ENCODE assay signal across 10 cellular contexts in the genomic region with DNA sequence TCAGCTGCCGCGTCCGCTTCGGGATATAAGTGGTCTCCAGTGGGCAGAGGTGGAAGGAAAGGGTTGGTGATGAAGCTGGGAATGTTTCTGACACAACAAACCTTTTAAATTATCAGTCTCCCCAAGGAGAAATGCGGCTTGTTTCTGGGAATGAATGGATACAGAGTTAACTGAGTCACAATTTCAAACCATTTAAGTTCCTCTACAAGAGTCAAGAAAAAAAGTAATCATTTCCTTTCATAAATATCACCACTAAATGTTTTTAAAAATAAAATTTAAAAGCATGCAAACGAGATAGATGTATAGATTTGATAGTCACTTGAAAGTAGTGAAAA. TPM values are rescaled to one million over a fixed set of nuclear protein-coding genes. Genes with fewer than 3 reads are reported as not detected.
A peak's percentile ranks its signal among the peaks of the same experiment; 100 is the strongest.
DNase-seq lines count a peak whose midpoint lies in the region; ATAC-seq and TF ChIP-seq lines count a peak whose summit lies in the region.
"Had no signal": no experiment of that assay in that cellular context is flagged by ENCODE, and none has a peak within 500 bp of the region (broad histone marks: within the 10 kb centered on the region; RNA-seq: fewer than 3 reads in every experiment).

No MANE protein-coding gene starts in this region.

- H2AFZ ChIP-seq in ACC112 (ENCODE audit: low read length, unreplicated experiment) (peak overlapping the region; percentile 91), trophoblast cell (ENCODE audit: insufficient read depth, low read length, poor library complexity) (no peak overlapping the region)

- peak overlapping the region; percentile 32 for H2BK120ac ChIP-seq in trophoblast cell (ENCODE audit: insufficient read depth, low read length, poor library complexity)

- H3K4me1 ChIP-seq in ACC112 (ENCODE audit: control insufficient read depth, insufficient read depth, low read length, unreplicated experiment) (peaks cover 14% of the 10 kb centered on the region), trophoblast cell (ENCODE audit: control insufficient read depth in 1 of 2, insufficient read depth in 2 of 2, low read length in 2 of 2) (peaks cover 12 to 21% of the 10 kb centered on the region in 2 experiments), BE2C (peaks cover 4% of the 10 kb centered on the region; the same call in 1 of the 2 replicates)

- H4K8ac ChIP-seq in trophoblast cell (ENCODE audit: low read depth, low read length): no peak overlapping the region

- H3K23ac ChIP-seq in trophoblast cell (ENCODE audit: low read length): no peak overlapping the region

- H2AK5ac ChIP-seq in trophoblast cell (ENCODE audit: low read length): no peak overlapping the region

- H3K4me3 Mint-ChIP-seq in stimulated activated effector memory CD8-positive, alpha-beta T cell treated with anti-CD3 and anti-CD28 coated beads, Interleukin-12 subunit alpha, Interleukin-12 subunit beta, amount 100 ng/mL, for 72 hours: no peak overlapping the region
- H3K4me3 Mint-ChIP-seq: IgD-negative memory B cell had no signal

- no peaks in the 10 kb centered on the region for H3K4me1 Mint-ChIP-seq in stimulated activated effector memory CD8-positive, alpha-beta T cell treated with anti-CD3 and anti-CD28 coated beads, Interleukin-12 subunit alpha, Interleukin-12 subunit beta, amount 100 ng/mL, for 72 hours
- H3K4me1 Mint-ChIP-seq: IgD-negative memory B cell had no signal

- H3K27ac ChIP-seq in ACC112 (ENCODE audit: low read depth, low read length) (no peak overlapping the region), angular gyrus (ENCODE audit: low read depth, low read length) (peak overlapping the region; percentile 41), trophoblast cell (ENCODE audit: low read depth, low read length) (peak overlapping the region; percentile 54)

- no peak overlapping the region for H2BK5ac ChIP-seq in trophoblast cell (ENCODE audit: low read depth, low read length, poor library complexity)

- H3K9me3 ChIP-seq in trophoblast cell (ENCODE audit: insufficient read depth, low read depth, low read length): no peaks in the 10 kb centered on the region
- no peaks in the 10 kb centered on the region for H3K9me3 ChIP-seq in BE2C

- H3K27me3 ChIP-seq in ACC112 (ENCODE audit: insufficient read depth, low read length) (no peaks in the 10 kb centered on the region), trophoblast cell (ENCODE audit: insufficient read depth, low read length) (no peaks in the 10 kb centered on the region), BE2C (no peaks in the 10 kb centered on the region)

- TF ChIP-seq CTCF in fibroblast of villous mesenchyme (IDR thresholded peaks at IDR 0.05; ENCODE audit: insufficient read depth, low read depth, low read length) (no peak), BE2C (IDR thresholded peaks at IDR 0.05; ENCODE audit: low read depth, low read length) (no peak)

- no peak overlapping the region for H3K4ac ChIP-seq in trophoblast cell (ENCODE audit: low read depth, low read length)

- no peak overlapping the region for H3K18ac ChIP-seq in trophoblast cell (ENCODE audit: low read length)

- H4K12ac ChIP-seq in trophoblast cell (ENCODE audit: low read depth, low read length): no peak overlapping the region

- H3K9me3 Mint-ChIP-seq in stimulated activated effector memory CD8-positive, alpha-beta T cell treated with anti-CD3 and anti-CD28 coated beads, Interleukin-12 subunit alpha, Interleukin-12 subunit beta, amount 100 ng/mL, for 72 hours: no peaks in the 10 kb centered on the region
- H3K9me3 Mint-ChIP-seq: IgD-negative memory B cell had no signal

- H3K4me3 ChIP-seq in ACC112 (ENCODE audit: low read depth, low read length) (peak overlapping the region; percentile 74), fibroblast of villous mesenchyme (ENCODE audit: low read depth, low read length) (peak overlapping the region; percentile 74), trophoblast cell (ENCODE audit: low read depth, low read length) (no peak overlapping the region), BE2C (ENCODE audit: low read depth, low read length) (no peak overlapping the region)

- H3K36me3 Mint-ChIP-seq in stimulated activated effector memory CD8-positive, alpha-beta T cell treated with anti-CD3 and anti-CD28 coated beads, Interleukin-12 subunit alpha, Interleukin-12 subunit beta, amount 100 ng/mL, for 72 hours: no peaks in the 10 kb centered on the region
- H3K36me3 Mint-ChIP-seq: IgD-negative memory B cell had no signal

- H3K36me3 ChIP-seq in ACC112 (ENCODE audit: insufficient read depth, low read length): no peaks in the 10 kb centered on the region
- peaks cover 3 to 5% of the 10 kb centered on the region in 2 experiments for H3K36me3 ChIP-seq in trophoblast cell (ENCODE audit: control insufficient read depth in 1 of 2, insufficient read depth in 2 of 2, low read length in 2 of 2)
- H3K36me3 ChIP-seq in BE2C: no peaks in the 10 kb centered on the region

- no peak overlapping the region for H3K27ac Mint-ChIP-seq in stimulated activated effector memory CD8-positive, alpha-beta T cell treated with anti-CD3 and anti-CD28 coated beads, Interleukin-12 subunit alpha, Interleukin-12 subunit beta, amount 100 ng/mL, for 72 hours
- H3K27ac Mint-ChIP-seq: IgD-negative memory B cell had no signal

- H4K91ac ChIP-seq in trophoblast cell (ENCODE audit: low read depth, low read length): peak overlapping the region; percentile 76

- H3K9ac ChIP-seq in trophoblast cell (ENCODE audit: low read length): no peak overlapping the region

- H3K79me2 ChIP-seq in ACC112 (ENCODE audit: control insufficient read depth, insufficient read depth, low read length, unreplicated experiment): no peaks in the 10 kb centered on the region
- peaks cover 5% of the 10 kb centered on the region for H3K79me2 ChIP-seq in trophoblast cell (ENCODE audit: control insufficient read depth, insufficient read depth, low read length, poor library complexity)

- no CpG with 5 or more reads among the region's 6 CpGs for WGBS in trophoblast cell (ENCODE audit: extremely low coverage, insufficient coverage, insufficient read length)

- H2BK12ac ChIP-seq in trophoblast cell (ENCODE audit: low read length): peak overlapping the region; percentile 30

- DNase-seq in fibroblast of villous mesenchyme (ENCODE audit: low read depth) (no peak), trophoblast cell (no peak), BE2C (no peak), amniotic stem cell (lab: John Stamatoyannopoulos, UW) (no peak)
- DNase-seq in stimulated activated effector memory CD8-positive, alpha-beta T cell treated with anti-CD3 and anti-CD28 coated beads, Interleukin-12 subunit alpha, Interleukin-12 subunit beta, amount 100 ng/mL, for 72 hours (ENCODE audit: low spot score in 2 of 2): no peak
- DNase-seq: NCI-H226 had no signal

- no peak overlapping the region for H3K4me2 ChIP-seq in trophoblast cell (ENCODE audit: low read length)

- H3K79me1 ChIP-seq in trophoblast cell (ENCODE audit: low read length): peaks cover 16% of the 10 kb centered on the region

- H3K14ac ChIP-seq in trophoblast cell (ENCODE audit: low read length): no peak overlapping the region

- no peak for ATAC-seq in stimulated activated effector memory CD8-positive, alpha-beta T cell treated with anti-CD3 and anti-CD28 coated beads, Interleukin-12 subunit alpha, Interleukin-12 subunit beta, amount 100 ng/mL, for 72 hours
- ATAC-seq in HG03457 (IDR thresholded peaks at IDR 0.05; ENCODE audit: unreplicated experiment): no peak

RNA-seq across cellular contexts. Expression of a gene that starts 1.4 kb away (rescaled TPM):
- 59.6 and 73.8 TPM in 2 replicates for total RNA-seq in fibroblast of villous mesenchyme
- 20.2 and 21.5 TPM in 2 replicates for polyA plus RNA-seq in trophoblast cell (2013)
- 1.6 TPM for polyA plus RNA-seq in BE2C (2012; ENCODE audit: insufficient read depth, insufficient read length, low read depth)

RNA-seq across cellular contexts. Expression of a gene that starts 38.9 kb away (rescaled TPM):
- total RNA-seq in fibroblast of villous mesenchyme: 4.2 and 7.3 TPM in 2 replicates
- polyA plus RNA-seq in trophoblast cell (2013): 6.8 and 6.9 TPM in 2 replicates
- 0.31 TPM for polyA plus RNA-seq in BE2C (2012; ENCODE audit: insufficient read depth, insufficient read length, low read depth)
- polyA plus RNA-seq: IgD-negative memory B cell had no signal

Comparison
In these comparisons a context has a peak if more than half of its experiments do, and no peak if none do; other contexts are left out.
1. H3K4me3 ChIP-seq: peak in ACC112 (single experiment) and fibroblast of villous mesenchyme (single experiment); none in trophoblast cell (single experiment) and BE2C (single experiment).